Comparison of ENCODE assay signal across 6 cellular contexts in the genomic region with DNA sequence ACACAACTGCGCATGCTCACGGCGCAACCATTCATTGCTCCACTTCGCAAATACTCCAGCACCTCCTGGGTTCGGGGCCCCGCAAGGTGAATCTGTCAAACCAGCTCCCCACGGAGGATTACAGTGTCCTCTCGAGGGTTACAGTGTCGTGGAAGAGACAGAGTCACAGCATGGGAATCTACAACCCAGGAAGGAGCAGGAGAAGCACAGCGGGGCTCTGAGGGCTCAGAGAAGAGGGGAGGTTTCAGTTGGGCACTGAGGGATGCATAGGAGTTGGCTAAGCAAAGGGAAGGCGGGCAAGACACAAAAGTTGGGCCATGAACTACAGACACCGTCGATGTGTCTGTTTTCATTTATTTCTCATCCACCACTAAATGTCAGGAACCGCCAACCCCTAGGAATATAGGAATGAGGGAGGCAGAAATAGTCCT. TPM values are rescaled to one million over a fixed set of nuclear protein-coding genes. Genes with fewer than 3 reads are reported as not detected.
DNase-seq lines count a peak whose midpoint lies in the region; ATAC-seq and TF ChIP-seq lines count a peak whose summit lies in the region.

No MANE protein-coding gene starts in this region.

- TF ChIP-seq CTCF in GM12864 (IDR thresholded peaks at IDR 0.05; ENCODE audit: low read depth, low read length, missing control alignments) (no peak), thyroid gland (IDR thresholded peaks at IDR 0.05) (no peak)

- ATAC-seq in SK-N-SH treated with all-trans-retinoic acid at 6 μM for 48 hours (no peak), right cardiac atrium (no peak), HG03342 (IDR thresholded peaks at IDR 0.05; ENCODE audit: unreplicated experiment) (no peak), GM19397 (IDR thresholded peaks at IDR 0.05; ENCODE audit: unreplicated experiment) (no peak)

- H3K9me3 ChIP-seq in right cardiac atrium (ENCODE audit: control insufficient read depth, low read length) (no peaks in the 10 kb centered on the region), thyroid gland (no peaks in the 10 kb centered on the region)

- no peak for TF ChIP-seq POLR2A in thyroid gland (IDR thresholded peaks at IDR 0.05)

- H3K27ac ChIP-seq in right cardiac atrium (ENCODE audit: low read length) (peak overlapping the region; percentile 61), thyroid gland (peak overlapping the region; percentile 89 to 99 (median 90))

- intact Hi-C loops in right cardiac atrium (cut with DNase I) (no loop called here), thyroid gland (cut with DNase I) (no loop called here)

- H3K4me3 ChIP-seq in GM12864 (ENCODE audit: low read depth, low read length) = peak overlapping the region; percentile 88
- peak overlapping the region; percentile 76 for H3K4me3 ChIP-seq in right cardiac atrium (ENCODE audit: low read length)
- peak overlapping the region; percentile 64 to 83 (median 69) for H3K4me3 ChIP-seq in thyroid gland (replicated peaks in 1 of 3)

- peaks cover 4% of the 10 kb centered on the region for H3K4me1 ChIP-seq in right cardiac atrium (ENCODE audit: control insufficient read depth, insufficient read depth, low read length)
- peaks cover 8 to 9% of the 10 kb centered on the region in 2 donors for H3K4me1 ChIP-seq in thyroid gland

- H3K27me3 ChIP-seq in right cardiac atrium (ENCODE audit: control insufficient read depth, insufficient read depth) (no peaks in the 10 kb centered on the region), thyroid gland (no peaks in the 10 kb centered on the region)

- peaks cover 1 to 11% of the 10 kb centered on the region in 2 donors for H3K36me3 ChIP-seq in thyroid gland

- WGBS in right cardiac atrium = 28% methylated on average over 14 of the region's 14 CpGs
- 26 to 44% methylated on average over 7 to 14 of the region's 14 CpGs for WGBS in thyroid gland, 2 donors

- peak; percentile 73 for DNase-seq in GM12864 (ENCODE audit: low read depth)
- no peak for DNase-seq in right cardiac atrium
- DNase-seq in thyroid gland = no peak

TF ChIP-seq in SK-N-SH treated with all-trans-retinoic acid at 6 μM for 48 hours, 23 proteins besides CTCF, POLR2A, EP300 and RAD21:
- TF ChIP-seq ZFP3 (CRISPR knock-in tag; IDR thresholded peaks at IDR 0.05) (peak; percentile 100), TCF4 (CRISPR knock-in tag; IDR thresholded peaks at IDR 0.05; ENCODE audit: borderline replicate concordance) (no peak)

RNA-seq across cellular contexts. Expression of gene GTF2F1, which starts 1.0 kb away (rescaled TPM):
- total RNA-seq in right cardiac atrium (10 to 100 TPM; 30.8 to 39.8 (median 34.3) TPM), thyroid gland (10 to 100 TPM; 50.8 to 57.0 (median 51.4) TPM)
- polyA plus RNA-seq in right cardiac atrium = 33.8 TPM

RNA-seq across cellular contexts. Expression of gene PSPN, which starts 18.3 kb away (rescaled TPM):
- 1 to 10 TPM in 2 of 4 donors, under 1 TPM in 2; 0.68 to 1.3 (median 0.99) TPM for total RNA-seq in right cardiac atrium
- polyA plus RNA-seq in right cardiac atrium = 0.50 TPM
- total RNA-seq in thyroid gland = 1 to 10 TPM; 1.1 to 6.7 (median 2.6) TPM

RNA-seq across cellular contexts. Expression of gene ALKBH7, which starts 21.4 kb away (rescaled TPM):
- 100 to 1,000 TPM in 3 of 4 donors, 10 to 100 TPM in 1; 95.6 to 127 (median 119) TPM for total RNA-seq in right cardiac atrium
- polyA plus RNA-seq in right cardiac atrium = 99.0 TPM
- total RNA-seq in thyroid gland = 100 to 1,000 TPM in 2 of 4 donors, 10 to 100 TPM in 2; 71.8 to 146 (median 91.4) TPM

RNA-seq across cellular contexts. Expression of gene KHSRP, which starts 30.6 kb away (rescaled TPM):
- total RNA-seq in right cardiac atrium = 100 to 1,000 TPM; 105 to 134 (median 112) TPM
- polyA plus RNA-seq in right cardiac atrium = 84.8 TPM
- total RNA-seq in thyroid gland = 100 to 1,000 TPM in 3 of 4 donors, 10 to 100 TPM in 1; 92.9 to 141 (median 118) TPM

RNA-seq across cellular contexts. Expression of gene CLPP, which starts 32.7 kb away (rescaled TPM):
- total RNA-seq in right cardiac atrium (10 to 100 TPM; 61.5 to 79.5 (median 68.6) TPM), thyroid gland (100 to 1,000 TPM in 1 of 4 donors, 10 to 100 TPM in 3; 44.6 to 108 (median 63.1) TPM)
- polyA plus RNA-seq in right cardiac atrium = 73.0 TPM
